In genomic region chr12:85874064-85874463, GRCh38 we compare ENCODE assay signal across 9 cellular contexts. TPM values are rescaled to one million over a fixed set of nuclear protein-coding genes. Genes with fewer than 3 reads are reported as not detected.
A peak's percentile ranks its signal among the peaks of the same experiment; 100 is the strongest.
DNase-seq lines count a peak whose midpoint lies in the region; ATAC-seq and TF ChIP-seq lines count a peak whose summit lies in the region.
"Had no signal": no experiment of that assay in that cellular context is flagged by ENCODE, and none has a peak within 500 bp of the region (broad histone marks: within the 10 kb centered on the region; RNA-seq: fewer than 3 reads in every experiment).

TSS of gene NTS (plus strand) at chr12:85874295. CDS start at chr12:85874404, 109 bp downstream.

- no peaks in the 10 kb centered on the region for H3K4me1 ChIP-seq in ACC112 (ENCODE audit: control insufficient read depth, insufficient read depth, low read length, unreplicated experiment)
- H3K4me1 ChIP-seq in MM.1S (ENCODE audit: low read length), result no peaks in the 10 kb centered on the region

- H3K27ac ChIP-seq in ACC112 (ENCODE audit: low read depth, low read length) (no peak within 1 kb of the TSS), MM.1S (ENCODE audit: low read length) (no peak within 1 kb of the TSS)

- no peaks in the 10 kb centered on the region for H3K9me3 ChIP-seq in MM.1S (replicated peaks; ENCODE audit: insufficient read depth, low read length)

- no peaks in the 10 kb centered on the region for H3K9me3 Mint-ChIP-seq in type B pancreatic cell

- H3K36me3 ChIP-seq in ACC112 (ENCODE audit: insufficient read depth, low read length) (no peaks in the 10 kb centered on the region), MM.1S (replicated peaks; ENCODE audit: insufficient read depth, low read length) (no peaks in the 10 kb centered on the region)

- no peak for TF ChIP-seq CTCF in GM20000 (IDR thresholded peaks at IDR 0.05; ENCODE audit: extremely low read depth, missing control alignments)
- no peak for TF ChIP-seq CTCF in type B pancreatic cell (conservative IDR thresholded peaks at IDR 0.05)
- TF ChIP-seq CTCF in MM.1S (IDR thresholded peaks at IDR 0.05; ENCODE audit: low read length), result no peak

- peak; percentile 84 for ATAC-seq in HG03469 (IDR thresholded peaks at IDR 0.05; ENCODE audit: unreplicated experiment)

- no peaks in the 10 kb centered on the region for H3K79me2 ChIP-seq in ACC112 (ENCODE audit: control insufficient read depth, insufficient read depth, low read length, unreplicated experiment)
- H3K79me2 ChIP-seq in MM.1S (ENCODE audit: low read length), result no peaks in the 10 kb centered on the region

- H3K4me3 ChIP-seq in ACC112 (ENCODE audit: low read depth, low read length), result 0 out of 2 replicates have a peak within 1 kb of the TSS, but pooled peaks have one; percentile 13
- H3K4me3 ChIP-seq in MM.1S (ENCODE audit: low read length), result no peak within 1 kb of the TSS

- peak within 1 kb of the TSS; percentile 35 for H2AFZ ChIP-seq in ACC112 (ENCODE audit: low read length, unreplicated experiment)
- no peak within 1 kb of the TSS for H2AFZ ChIP-seq in MM.1S (ENCODE audit: low read length)

- H4K20me1 ChIP-seq in MM.1S (ENCODE audit: insufficient read depth, low read length), result no peaks in the 10 kb centered on the region

- peaks cover 8% of the 10 kb centered on the region for H3K27me3 Mint-ChIP-seq in type B pancreatic cell

- no peaks in the 10 kb centered on the region for H3K27me3 ChIP-seq in ACC112 (ENCODE audit: insufficient read depth, low read length)
- no peaks in the 10 kb centered on the region for H3K27me3 ChIP-seq in MM.1S (replicated peaks; ENCODE audit: insufficient read depth, low read length)

- no peak within 1 kb of the TSS for H3K27ac Mint-ChIP-seq in type B pancreatic cell

- no peaks in the 10 kb centered on the region for H3K36me3 Mint-ChIP-seq in type B pancreatic cell

- H3K9me2 ChIP-seq in MM.1S (replicated peaks; ENCODE audit: insufficient read depth, low read length), result no peaks in the 10 kb centered on the region

- H3K4me3 Mint-ChIP-seq in type B pancreatic cell, result peak within 1 kb of the TSS; percentile 68

- no peaks in the 10 kb centered on the region for H3F3A ChIP-seq in MM.1S (ENCODE audit: insufficient read depth, low read length)

- H3K4me1 Mint-ChIP-seq in type B pancreatic cell (ENCODE audit: unreplicated experiment), result peaks cover 7% of the 10 kb centered on the region

- no peak within 1 kb of the TSS for H3K9ac ChIP-seq in MM.1S (ENCODE audit: low read length)

- no peak within 1 kb of the TSS for H3K4me2 ChIP-seq in MM.1S (ENCODE audit: low read depth, low read length)

- DNase-seq in GM20000 (ENCODE audit: low spot score), result peak; percentile 5
- DNase-seq in SW480 (ENCODE audit: low spot score), result peak; percentile 2
- no peak for DNase-seq in type B pancreatic cell (ENCODE audit: extremely low spot score, unreplicated experiment)
- DNase-seq in MM.1S, result no peak
- DNase-seq in effector CD4-positive, alpha-beta T cell, result no peak
- no peak for DNase-seq in NCI-H2171 (lab: John Stamatoyannopoulos, UW)
- DNase-seq: DND-41 had no signal

RNA-seq across cellular contexts. Expression of gene NTS, which starts in this region (rescaled TPM):
- total RNA-seq in type B pancreatic cell (ENCODE audit: low replicate concordance), result 75.7 and 117 TPM in 2 replicates

Comparison
In these comparisons a context has a peak if more than half of its experiments do, and no peak if none do; other contexts are left out.
1. DNase-seq: peak in GM20000 (single experiment) and SW480 (single experiment); none in type B pancreatic cell (single experiment), MM.1S (single experiment), effector CD4-positive, alpha-beta T cell (single experiment) and NCI-H2171 (single experiment).